8 cellular contexts compared by ENCODE assay signal in genomic region chr17:42555961-42556617, GRCh38. TPM values are rescaled to one million over a fixed set of nuclear protein-coding genes. Genes with fewer than 3 reads are reported as not detected.
A peak's percentile ranks its signal among the peaks of the same experiment; 100 is the strongest.
DNase-seq lines count a peak whose midpoint lies in the region; ATAC-seq, FAIRE-seq and TF ChIP-seq lines count a peak whose summit lies in the region.
"Not testable (repeated sequence)": the region's sequence is repeated elsewhere in the genome, so short reads cannot be mapped to it uniquely, and the experiment has no call there.

No MANE protein-coding gene starts in this region.

- 66% methylated on average over 5 of the region's 5 CpGs for WGBS in A549 (ENCODE audit: missing lambda C conversion rate)

- H3K4me2 ChIP-seq in A549: not testable (repeated sequence)
- H3K4me2 ChIP-seq in HCT116 (ENCODE audit: low read length): peak overlapping the region; percentile 86
- 0 out of 2 replicates have a peak overlapping the region, but pooled peaks have one; percentile 97 for H3K4me2 ChIP-seq in OCI-LY3 (ENCODE audit: low read length)

- not testable (repeated sequence) for H3K36me3 Mint-ChIP-seq in activated CD4-positive, alpha-beta T cell treated with anti-CD3 and anti-CD28 coated beads, Interleukin-2, amount 10 ng/mL, durations not matched to agents 7 days and 5 days (ENCODE audit: low read depth); nephron progenitor cell (ENCODE audit: low read depth)

- TF ChIP-seq CTCF in A549 (IDR thresholded peaks at IDR 0.05) (0 out of 3 replicates have a peak, but pooled peaks have one; percentile 12), HCT116 (IDR thresholded peaks at IDR 0.05 in 2 of 3, conservative IDR thresholded peaks at IDR 0.05 in 1 of 3; ENCODE audit: borderline replicate concordance in 1 of 3, insufficient read depth in 1 of 3, low read depth in 2 of 3, low read length in 2 of 3) (peak in 2 of 3 experiments; percentile 41 to 45; a peak in 4 of 6 replicates), cardiac fibroblast (IDR thresholded peaks at IDR 0.05; ENCODE audit: low read depth, low read length) (peak; percentile 6), cardiac muscle cell (IDR thresholded peaks at IDR 0.05; ENCODE audit: low read depth, low read length) (peak; percentile 21), nephron progenitor cell (IDR thresholded peaks at IDR 0.05) (peak; percentile 19)
- TF ChIP-seq CTCF in OCI-LY3 (IDR thresholded peaks at IDR 0.05; ENCODE audit: low read depth, low read length): not testable (repeated sequence)

- H3K9me3 Mint-ChIP-seq in activated CD4-positive, alpha-beta T cell treated with anti-CD3 and anti-CD28 coated beads, Interleukin-2, amount 10 ng/mL, durations not matched to agents 7 days and 5 days; nephron progenitor cell: not testable (repeated sequence)

- not testable (repeated sequence) for H3K36me3 ChIP-seq in HCT116 (ENCODE audit: control insufficient read depth in 1 of 2, insufficient read depth in 2 of 2, low read length in 2 of 2); OCI-LY3 (replicated peaks; ENCODE audit: low read depth, low read length); cardiac muscle cell

- BruUV-seq in HCT116 (replicated peaks; lab: Mats Ljungman, UMichigan): not testable (repeated sequence)

- POLR2A ChIA-PET in A549 (lab: Yijun Ruan, JAX); activated CD4-positive, alpha-beta T cell treated with anti-CD3 and anti-CD28 coated beads, Interleukin-2, amount 10 ng/mL, durations not matched to agents 7 days and 5 days (lab: Charles Lee): not testable (repeated sequence)
- POLR2A ChIA-PET in HCT116 (lab: Charles Lee): interaction anchor here (1.6 kb wide), 1 partner anchor 133 kb away, joined by 3 read pairs; the partner anchor contains the start of gene CAVIN1

- peaks cover 18% of the 10 kb centered on the region for H3K4me1 ChIP-seq in A549
- H3K4me1 ChIP-seq in HCT116 (ENCODE audit: control insufficient read depth in 1 of 2, insufficient read depth in 2 of 2, low read length in 2 of 2): peaks cover 13 to 39% of the 10 kb centered on the region in 2 experiments
- peaks cover 11% of the 10 kb centered on the region for H3K4me1 ChIP-seq in OCI-LY3 (ENCODE audit: low read length)
- H3K4me1 ChIP-seq in cardiac muscle cell (ENCODE audit: low read depth): not testable (repeated sequence)

- H3K9me3 ChIP-seq in A549; HCT116 (ENCODE audit: control insufficient read depth in 1 of 2, insufficient read depth in 1 of 2, low read depth in 1 of 2, low read length in 2 of 2); OCI-LY3 (ENCODE audit: insufficient read depth, low read length); cardiac muscle cell (ENCODE audit: low read depth): not testable (repeated sequence)

- intact Hi-C loops in HCT116 (cut with micrococcal nuclease): not testable (repeated sequence)

- not testable (repeated sequence) for TF ChIP-seq POLR2A in A549 (IDR thresholded peaks at IDR 0.05; ENCODE audit: low read length); HCT116 (IDR thresholded peaks at IDR 0.05; ENCODE audit: borderline replicate concordance, extremely low read depth, insufficient read depth, insufficient read length)

- not testable (repeated sequence) for H3K27me3 ChIP-seq in HCT116 (ENCODE audit: insufficient read depth, low read length); OCI-LY3 (ENCODE audit: low read depth, low read length); cardiac muscle cell

- H3K27me3 Mint-ChIP-seq in activated CD4-positive, alpha-beta T cell treated with anti-CD3 and anti-CD28 coated beads, Interleukin-2, amount 10 ng/mL, durations not matched to agents 7 days and 5 days; nephron progenitor cell (ENCODE audit: low read depth, poor library complexity): not testable (repeated sequence)

- TF ChIP-seq RAD21 in A549 (conservative IDR thresholded peaks at IDR 0.05 in 1 of 2, IDR thresholded peaks at IDR 0.05 in 1 of 2); HCT116 (IDR thresholded peaks at IDR 0.05; ENCODE audit: low read depth): not testable (repeated sequence)

- not testable (repeated sequence) for H3K4me3 ChIP-seq in A549; HCT116 (replicated peaks in 1 of 2; ENCODE audit: low read depth in 1 of 2, low read length in 2 of 2); OCI-LY3 (ENCODE audit: low read length); cardiac fibroblast (replicated peaks in 1 of 2; ENCODE audit: low read depth in 2 of 2, low read length in 2 of 2); cardiac muscle cell

- FAIRE-seq in A549 (lab: Jason Lieb, UNC): peak; percentile 91

- not testable (repeated sequence) for H3K27ac ChIP-seq in A549; HCT116 (ENCODE audit: low read depth, low read length); OCI-LY3 (ENCODE audit: low read length)
- peak overlapping the region; percentile 95 for H3K27ac ChIP-seq in cardiac muscle cell

- DNase-seq in A549 (ENCODE audit: low read depth in 1 of 2, low spot score in 1 of 2): peak in 1 of 2 experiments; percentile 64
- peak; percentile 33 for DNase-seq in EH (ENCODE audit: low read depth)
- DNase-seq in HCT116 (ENCODE audit: low read depth, low spot score); activated CD4-positive, alpha-beta T cell treated with anti-CD3 and anti-CD28 coated beads, Interleukin-2, amount 10 ng/mL, durations not matched to agents 7 days and 5 days; cardiac fibroblast (ENCODE audit: low read depth in 2 of 2); nephron progenitor cell: not testable (repeated sequence)
- DNase-seq in cardiac muscle cell (ENCODE audit: low read depth in 1 of 2, low spot score in 1 of 2): peak in 1 of 2 donors; percentile 52

- CTCF ChIA-PET in A549 (lab: Yijun Ruan, JAX); HCT116 (lab: Charles Lee); activated CD4-positive, alpha-beta T cell treated with anti-CD3 and anti-CD28 coated beads, Interleukin-2, amount 10 ng/mL, durations not matched to agents 7 days and 5 days (lab: Charles Lee): not testable (repeated sequence)

- H3K27ac Mint-ChIP-seq in activated CD4-positive, alpha-beta T cell treated with anti-CD3 and anti-CD28 coated beads, Interleukin-2, amount 10 ng/mL, durations not matched to agents 7 days and 5 days; nephron progenitor cell: not testable (repeated sequence)

- H3K9me2 ChIP-seq in HCT116 (ENCODE audit: insufficient read depth): not testable (repeated sequence)

- H3K9ac ChIP-seq in HCT116 (ENCODE audit: low read length); OCI-LY3 (ENCODE audit: low read length): not testable (repeated sequence)

- peaks cover 17% of the 10 kb centered on the region; the same call in 1 of the 2 replicates for H3K79me2 ChIP-seq in HCT116 (ENCODE audit: insufficient read depth, low read length)
- not testable (repeated sequence) for H3K79me2 ChIP-seq in OCI-LY3 (ENCODE audit: low read length)

- TF ChIP-seq EP300 in A549 (IDR thresholded peaks at IDR 0.05): not testable (repeated sequence)

- H3K4me3 Mint-ChIP-seq in activated CD4-positive, alpha-beta T cell treated with anti-CD3 and anti-CD28 coated beads, Interleukin-2, amount 10 ng/mL, durations not matched to agents 7 days and 5 days: peak overlapping the region; percentile 87
- peak overlapping the region; percentile 88 for H3K4me3 Mint-ChIP-seq in nephron progenitor cell

- RAD21 ChIA-PET in HCT116 (lab: Charles Lee; ENCODE audit: low non-redundant PET in 1 of 2, low total read pairs in 2 of 2, uncharacterized antibody in 2 of 2, unreplicated experiment in 2 of 2): not testable (repeated sequence)

- peaks cover 31% of the 10 kb centered on the region for H3K4me1 Mint-ChIP-seq in activated CD4-positive, alpha-beta T cell treated with anti-CD3 and anti-CD28 coated beads, Interleukin-2, amount 10 ng/mL, durations not matched to agents 7 days and 5 days
- H3K4me1 Mint-ChIP-seq in nephron progenitor cell: peaks cover 55% of the 10 kb centered on the region

- H4K20me1 ChIP-seq in HCT116 (ENCODE audit: insufficient read depth); OCI-LY3 (ENCODE audit: insufficient read depth, low read length): not testable (repeated sequence)

- not testable (repeated sequence) for H2AFZ ChIP-seq in HCT116 (ENCODE audit: low read depth, low read length, poor library complexity, severe bottlenecking); OCI-LY3 (ENCODE audit: low read depth, low read length)

- ATAC-seq in A549: peak; percentile 55 to 78
- peak; percentile 68 for ATAC-seq in HCT116

RNA-seq across cellular contexts. Expression of gene HSD17B1, which starts 3.4 kb away (rescaled TPM):
- polyA plus RNA-seq in A549 (2011; rRNA removed): 0.40 and 0.49 TPM in 2 replicates
- polyA plus RNA-seq in A549 (2012; cell fraction: cytosol; rRNA removed): 1.3 and 1.4 TPM in 2 replicates
- polyA plus RNA-seq in A549 (2012; cell fraction: nucleus; rRNA removed): 3.4 and 4.8 TPM in 2 replicates
- 1.2 to 1.9 TPM (median 1.5 TPM) in 3 replicates for polyA plus RNA-seq in A549 (2017; fragmentation: RNase III; extraction: RNeasy Plus Mini Kit Qiagen cat#74134 plus additional on column Dnase treatment)
- 0.24 and 0.29 TPM in 2 replicates for polyA minus RNA-seq in A549 (2011; rRNA and poly(A)+ RNA removed)
- total RNA-seq in HCT116 (2021; ENCODE audit: unreplicated experiment): 1.4 TPM
- 1.6 and 1.8 TPM in 2 replicates for polyA plus RNA-seq in HCT116 (2012)
- total RNA-seq in activated CD4-positive, alpha-beta T cell treated with anti-CD3 and anti-CD28 coated beads, Interleukin-2, amount 10 ng/mL, durations not matched to agents 7 days and 5 days: under 1 TPM; 0.73 to 0.97 TPM
- 4.3 and 6.0 TPM in 2 replicates for total RNA-seq in cardiac muscle cell
- 2.8 and 3.0 TPM in 2 replicates for polyA plus RNA-seq in cardiac muscle cell

RNA-seq across cellular contexts. Expression of gene COASY, which starts 5.9 kb away (rescaled TPM):
- polyA plus RNA-seq in A549 (2011; rRNA removed) (65.4 and 77.5 TPM in 2 replicates), A549 (2017; fragmentation: RNase III; extraction: RNeasy Plus Mini Kit Qiagen cat#74134 plus additional on column Dnase treatment) (103 to 113 TPM (median 112 TPM) in 3 replicates), cardiac muscle cell (74.7 and 97.4 TPM in 2 replicates)
- 116 and 139 TPM in 2 replicates for polyA plus RNA-seq in A549 (2012; cell fraction: cytosol; rRNA removed)
- polyA plus RNA-seq in A549 (2012; cell fraction: nucleus; rRNA removed): 273 and 349 TPM in 2 replicates
- 86.3 and 94.3 TPM in 2 replicates for polyA minus RNA-seq in A549 (2011; rRNA and poly(A)+ RNA removed)
- total RNA-seq in HCT116 (2021; ENCODE audit: unreplicated experiment) (137 TPM), cardiac muscle cell (32.5 and 43.5 TPM in 2 replicates)
- 108 and 113 TPM in 2 replicates for polyA plus RNA-seq in HCT116 (2012)
- 10 to 100 TPM; 72.5 to 86.1 TPM for total RNA-seq in activated CD4-positive, alpha-beta T cell treated with anti-CD3 and anti-CD28 coated beads, Interleukin-2, amount 10 ng/mL, durations not matched to agents 7 days and 5 days

RNA-seq across cellular contexts. Expression of gene MLX, which starts 10.8 kb away (rescaled TPM):
- polyA plus RNA-seq in A549 (2011; rRNA removed) (48.0 and 48.6 TPM in 2 replicates), A549 (2017; fragmentation: RNase III; extraction: RNeasy Plus Mini Kit Qiagen cat#74134 plus additional on column Dnase treatment) (46.3 to 48.1 TPM (median 47.0 TPM) in 3 replicates), cardiac muscle cell (37.1 and 47.3 TPM in 2 replicates)
- polyA plus RNA-seq in A549 (2012; cell fraction: cytosol; rRNA removed): 34.8 and 40.4 TPM in 2 replicates
- 39.8 and 41.7 TPM in 2 replicates for polyA plus RNA-seq in A549 (2012; cell fraction: nucleus; rRNA removed)
- 49.3 and 59.8 TPM in 2 replicates for polyA minus RNA-seq in A549 (2011; rRNA and poly(A)+ RNA removed)
- total RNA-seq in HCT116 (2021; ENCODE audit: unreplicated experiment) (47.9 TPM), cardiac muscle cell (22.4 and 28.1 TPM in 2 replicates)
- 51.7 and 52.4 TPM in 2 replicates for polyA plus RNA-seq in HCT116 (2012)
- 10 to 100 TPM; 56.7 to 62.3 TPM for total RNA-seq in activated CD4-positive, alpha-beta T cell treated with anti-CD3 and anti-CD28 coated beads, Interleukin-2, amount 10 ng/mL, durations not matched to agents 7 days and 5 days

RNA-seq across cellular contexts. Expression of gene NAGLU, which starts 20.0 kb away (rescaled TPM):
- polyA plus RNA-seq in A549 (2011; rRNA removed): 17.8 and 18.0 TPM in 2 replicates
- polyA plus RNA-seq in A549 (2012; cell fraction: cytosol; rRNA removed): 33.3 and 49.9 TPM in 2 replicates
- polyA plus RNA-seq in A549 (2012; cell fraction: nucleus; rRNA removed): 125 and 164 TPM in 2 replicates
- 28.2 to 34.5 TPM (median 34.0 TPM) in 3 replicates for polyA plus RNA-seq in A549 (2017; fragmentation: RNase III; extraction: RNeasy Plus Mini Kit Qiagen cat#74134 plus additional on column Dnase treatment)
- polyA minus RNA-seq in A549 (2011; rRNA and poly(A)+ RNA removed): 22.4 and 34.9 TPM in 2 replicates
- 17.7 TPM for total RNA-seq in HCT116 (2021; ENCODE audit: unreplicated experiment)
- polyA plus RNA-seq in HCT116 (2012): 10.5 and 11.0 TPM in 2 replicates
- total RNA-seq in activated CD4-positive, alpha-beta T cell treated with anti-CD3 and anti-CD28 coated beads, Interleukin-2, amount 10 ng/mL, durations not matched to agents 7 days and 5 days: 10 to 100 TPM; 16.4 to 18.8 TPM
- total RNA-seq in cardiac muscle cell: 49.0 and 56.9 TPM in 2 replicates
- 37.1 and 56.9 TPM in 2 replicates for polyA plus RNA-seq in cardiac muscle cell

RNA-seq across cellular contexts. Expression of gene PSMC3IP, which starts 21.4 kb away (rescaled TPM):
- polyA plus RNA-seq in A549 (2011; rRNA removed) (17.8 and 26.1 TPM in 2 replicates), A549 (2017; fragmentation: RNase III; extraction: RNeasy Plus Mini Kit Qiagen cat#74134 plus additional on column Dnase treatment) (37.3 to 40.7 TPM (median 37.9 TPM) in 3 replicates), cardiac muscle cell (9.1 and 14.0 TPM in 2 replicates)
- polyA plus RNA-seq in A549 (2012; cell fraction: cytosol; rRNA removed): 26.0 and 33.5 TPM in 2 replicates
- polyA plus RNA-seq in A549 (2012; cell fraction: nucleus; rRNA removed): 25.9 and 35.2 TPM in 2 replicates
- 8.3 and 9.2 TPM in 2 replicates for polyA minus RNA-seq in A549 (2011; rRNA and poly(A)+ RNA removed)
- total RNA-seq in HCT116 (2021; ENCODE audit: unreplicated experiment) (24.3 TPM), cardiac muscle cell (6.2 and 6.6 TPM in 2 replicates)
- polyA plus RNA-seq in HCT116 (2012): 15.4 and 18.2 TPM in 2 replicates
- total RNA-seq in activated CD4-positive, alpha-beta T cell treated with anti-CD3 and anti-CD28 coated beads, Interleukin-2, amount 10 ng/mL, durations not matched to agents 7 days and 5 days: 10 to 100 TPM; 17.4 to 18.5 TPM
